In genomic region chr17:46611304-46611703, GRCh38 we compare ENCODE assay signal across 6 cellular contexts. TPM values are rescaled to one million over a fixed set of nuclear protein-coding genes. Genes with fewer than 3 reads are reported as not detected.
A peak's percentile ranks its signal among the peaks of the same experiment; 100 is the strongest.
DNase-seq lines count a peak whose midpoint lies in the region; ATAC-seq, FAIRE-seq and TF ChIP-seq lines count a peak whose summit lies in the region.
"Not testable (repeated sequence)": the region's sequence is repeated elsewhere in the genome, so short reads cannot be mapped to it uniquely, and the experiment has no call there.

No MANE protein-coding gene starts in this region.

- H3K27ac ChIP-seq in RWPE2 (ENCODE audit: poor library complexity, severe bottlenecking); upper lobe of right lung: not testable (repeated sequence)

- TF ChIP-seq POLR2A in H54 (IDR thresholded peaks at IDR 0.05; ENCODE audit: low read depth, low read length) = not testable (repeated sequence)

- H3K36me3 ChIP-seq in RWPE2 (ENCODE audit: low read depth); upper lobe of right lung: not testable (repeated sequence)

- H3K27me3 ChIP-seq in RWPE2 (ENCODE audit: insufficient read depth, poor library complexity, severe bottlenecking); upper lobe of right lung: not testable (repeated sequence)

- not testable (repeated sequence) for H3K9me3 ChIP-seq in RWPE2 (ENCODE audit: severe bottlenecking); upper lobe of right lung

- ATAC-seq in RWPE2 (ENCODE audit: low read depth) (peak; percentile 73), Right ventricle myocardium superior (ENCODE audit: poor library complexity) (peak; percentile 41), upper lobe of right lung (peak; percentile 59)

- intact Hi-C loops in Right ventricle myocardium superior (cut with DNase I); upper lobe of right lung (cut with DNase I): not testable (repeated sequence)

- not testable (repeated sequence) for DNase-seq in D721Med (ENCODE audit: insufficient read length, low spot score); H54 (ENCODE audit: insufficient read length, low spot score); RWPE2 (ENCODE audit: low spot score); Right ventricle myocardium superior; upper lobe of right lung

- FAIRE-seq in D721Med (lab: Jason Lieb, UNC) (peak; percentile 72), H54 (lab: Jason Lieb, UNC) (peak; percentile 74), colon (lab: Jason Lieb, UNC) (peak; percentile 28)

- H3K4me3 ChIP-seq in RWPE2 (ENCODE audit: severe bottlenecking); upper lobe of right lung: not testable (repeated sequence)

- TF ChIP-seq CTCF in D721Med (IDR thresholded peaks at IDR 0.05; ENCODE audit: insufficient read depth, missing control alignments); RWPE2 (IDR thresholded peaks at IDR 0.05; ENCODE audit: poor library complexity, severe bottlenecking); upper lobe of right lung (IDR thresholded peaks at IDR 0.05): not testable (repeated sequence)

- not testable (repeated sequence) for H3K4me1 ChIP-seq in RWPE2 (ENCODE audit: insufficient read depth, poor library complexity, severe bottlenecking); upper lobe of right lung

RNA-seq across cellular contexts. Expression of gene NSF, which starts 20.8 kb away (rescaled TPM):
- 23.2 TPM for total RNA-seq in Right ventricle myocardium superior
- 49.6 TPM for total RNA-seq in upper lobe of right lung

RNA-seq across cellular contexts. Expression of gene ARL17A, which starts 31.8 kb away (rescaled TPM):
- total RNA-seq in Right ventricle myocardium superior (9.8 TPM), upper lobe of right lung (28.0 TPM)
